1 cellular context compared by ENCODE assay signal in genomic region chr3:122680381-122681293, GRCh38.
TF ChIP-seq lines count a peak whose summit lies in the region.

A gene with protein sequence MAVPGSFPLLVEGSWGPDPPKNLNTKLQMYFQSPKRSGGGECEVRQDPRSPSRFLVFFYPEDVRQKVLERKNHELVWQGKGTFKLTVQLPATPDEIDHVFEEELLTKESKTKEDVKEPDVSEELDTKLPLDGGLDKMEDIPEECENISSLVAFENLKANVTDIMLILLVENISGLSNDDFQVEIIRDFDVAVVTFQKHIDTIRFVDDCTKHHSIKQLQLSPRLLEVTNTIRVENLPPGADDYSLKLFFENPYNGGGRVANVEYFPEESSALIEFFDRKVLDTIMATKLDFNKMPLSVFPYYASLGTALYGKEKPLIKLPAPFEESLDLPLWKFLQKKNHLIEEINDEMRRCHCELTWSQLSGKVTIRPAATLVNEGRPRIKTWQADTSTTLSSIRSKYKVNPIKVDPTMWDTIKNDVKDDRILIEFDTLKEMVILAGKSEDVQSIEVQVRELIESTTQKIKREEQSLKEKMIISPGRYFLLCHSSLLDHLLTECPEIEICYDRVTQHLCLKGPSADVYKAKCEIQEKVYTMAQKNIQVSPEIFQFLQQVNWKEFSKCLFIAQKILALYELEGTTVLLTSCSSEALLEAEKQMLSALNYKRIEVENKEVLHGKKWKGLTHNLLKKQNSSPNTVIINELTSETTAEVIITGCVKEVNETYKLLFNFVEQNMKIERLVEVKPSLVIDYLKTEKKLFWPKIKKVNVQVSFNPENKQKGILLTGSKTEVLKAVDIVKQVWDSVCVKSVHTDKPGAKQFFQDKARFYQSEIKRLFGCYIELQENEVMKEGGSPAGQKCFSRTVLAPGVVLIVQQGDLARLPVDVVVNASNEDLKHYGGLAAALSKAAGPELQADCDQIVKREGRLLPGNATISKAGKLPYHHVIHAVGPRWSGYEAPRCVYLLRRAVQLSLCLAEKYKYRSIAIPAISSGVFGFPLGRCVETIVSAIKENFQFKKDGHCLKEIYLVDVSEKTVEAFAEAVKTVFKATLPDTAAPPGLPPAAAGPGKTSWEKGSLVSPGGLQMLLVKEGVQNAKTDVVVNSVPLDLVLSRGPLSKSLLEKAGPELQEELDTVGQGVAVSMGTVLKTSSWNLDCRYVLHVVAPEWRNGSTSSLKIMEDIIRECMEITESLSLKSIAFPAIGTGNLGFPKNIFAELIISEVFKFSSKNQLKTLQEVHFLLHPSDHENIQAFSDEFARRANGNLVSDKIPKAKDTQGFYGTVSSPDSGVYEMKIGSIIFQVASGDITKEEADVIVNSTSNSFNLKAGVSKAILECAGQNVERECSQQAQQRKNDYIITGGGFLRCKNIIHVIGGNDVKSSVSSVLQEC (N-terminal part only) (plus strand): TSS chr3:122680839. CDS start chr3:122680884, 45 bp downstream.

TF ChIP-seq in HepG2, 621 proteins besides CTCF, POLR2A, EP300 and RAD21 (continued from another document and continues in another):
- TF ChIP-seq ZBTB34 (CRISPR knock-in tag; IDR thresholded peaks at IDR 0.05) (no peak), MED13 (CRISPR knock-in tag; IDR thresholded peaks at IDR 0.05) (no peak), TEAD2 (CRISPR knock-in tag; IDR thresholded peaks at IDR 0.05) (no peak), ZNF142 (CRISPR knock-in tag; IDR thresholded peaks at IDR 0.05) (no peak), NPAS2 (CRISPR knock-in tag; IDR thresholded peaks at IDR 0.05; ENCODE audit: borderline replicate concordance) (no peak), FOXK2 (IDR thresholded peaks at IDR 0.05) (no peak), PAWR (CRISPR knock-in tag; IDR thresholded peaks at IDR 0.05; ENCODE audit: borderline replicate concordance) (no peak), PAF1 (CRISPR knock-in tag; IDR thresholded peaks at IDR 0.05) (no peak), EED (CRISPR knock-in tag; IDR thresholded peaks at IDR 0.05) (0 out of 2 replicates have a peak, but pooled peaks have one; percentile 62), MLX (CRISPR knock-in tag; IDR thresholded peaks at IDR 0.05) (no peak), ZNF841 (CRISPR knock-in tag; IDR thresholded peaks at IDR 0.05; ENCODE audit: borderline replicate concordance) (no peak), ZNF503 (CRISPR knock-in tag; IDR thresholded peaks at IDR 0.05) (0 out of 2 replicates have a peak, but pooled peaks have one; percentile 26), IRX3 (CRISPR knock-in tag; IDR thresholded peaks at IDR 0.05; ENCODE audit: borderline replicate concordance, low read depth) (no peak), ZFP36L2 (CRISPR knock-in tag; IDR thresholded peaks at IDR 0.05) (no peak), GTF2F1 (IDR thresholded peaks at IDR 0.05; ENCODE audit: low read length) (no peak), AGO2 (optimal IDR thresholded peaks at IDR 0.05; ENCODE audit: low read depth, low read length) (peak; percentile 35), ZNF7 (CRISPR knock-in tag; IDR thresholded peaks at IDR 0.05) (no peak), CENPT (CRISPR knock-in tag; IDR thresholded peaks at IDR 0.05; ENCODE audit: low read depth) (no peak), ZNF333 (CRISPR knock-in tag; IDR thresholded peaks at IDR 0.05; ENCODE audit: borderline replicate concordance) (peak; percentile 38; the same call in 1 of the 2 replicates), ZNF615 (CRISPR knock-in tag; IDR thresholded peaks at IDR 0.05; ENCODE audit: borderline replicate concordance) (no peak), HMGXB4 (CRISPR knock-in tag; IDR thresholded peaks at IDR 0.05; ENCODE audit: borderline replicate concordance in 1 of 2, low read depth in 1 of 2) (peak; percentile 69 to 76; a peak in 3 of 4 replicates), ZNF121 (CRISPR knock-in tag; IDR thresholded peaks at IDR 0.05) (0 out of 2 replicates have a peak, but pooled peaks have one; percentile 24), SPEN (CRISPR knock-in tag; IDR thresholded peaks at IDR 0.05; ENCODE audit: low read depth) (peak; percentile 26; the same call in 1 of the 2 replicates), SSRP1 (CRISPR knock-in tag; IDR thresholded peaks at IDR 0.05) (no peak), SETDB1 (CRISPR knock-in tag; IDR thresholded peaks at IDR 0.05; ENCODE audit: borderline replicate concordance) (no peak)
- TF ChIP-seq, protein P1, sequence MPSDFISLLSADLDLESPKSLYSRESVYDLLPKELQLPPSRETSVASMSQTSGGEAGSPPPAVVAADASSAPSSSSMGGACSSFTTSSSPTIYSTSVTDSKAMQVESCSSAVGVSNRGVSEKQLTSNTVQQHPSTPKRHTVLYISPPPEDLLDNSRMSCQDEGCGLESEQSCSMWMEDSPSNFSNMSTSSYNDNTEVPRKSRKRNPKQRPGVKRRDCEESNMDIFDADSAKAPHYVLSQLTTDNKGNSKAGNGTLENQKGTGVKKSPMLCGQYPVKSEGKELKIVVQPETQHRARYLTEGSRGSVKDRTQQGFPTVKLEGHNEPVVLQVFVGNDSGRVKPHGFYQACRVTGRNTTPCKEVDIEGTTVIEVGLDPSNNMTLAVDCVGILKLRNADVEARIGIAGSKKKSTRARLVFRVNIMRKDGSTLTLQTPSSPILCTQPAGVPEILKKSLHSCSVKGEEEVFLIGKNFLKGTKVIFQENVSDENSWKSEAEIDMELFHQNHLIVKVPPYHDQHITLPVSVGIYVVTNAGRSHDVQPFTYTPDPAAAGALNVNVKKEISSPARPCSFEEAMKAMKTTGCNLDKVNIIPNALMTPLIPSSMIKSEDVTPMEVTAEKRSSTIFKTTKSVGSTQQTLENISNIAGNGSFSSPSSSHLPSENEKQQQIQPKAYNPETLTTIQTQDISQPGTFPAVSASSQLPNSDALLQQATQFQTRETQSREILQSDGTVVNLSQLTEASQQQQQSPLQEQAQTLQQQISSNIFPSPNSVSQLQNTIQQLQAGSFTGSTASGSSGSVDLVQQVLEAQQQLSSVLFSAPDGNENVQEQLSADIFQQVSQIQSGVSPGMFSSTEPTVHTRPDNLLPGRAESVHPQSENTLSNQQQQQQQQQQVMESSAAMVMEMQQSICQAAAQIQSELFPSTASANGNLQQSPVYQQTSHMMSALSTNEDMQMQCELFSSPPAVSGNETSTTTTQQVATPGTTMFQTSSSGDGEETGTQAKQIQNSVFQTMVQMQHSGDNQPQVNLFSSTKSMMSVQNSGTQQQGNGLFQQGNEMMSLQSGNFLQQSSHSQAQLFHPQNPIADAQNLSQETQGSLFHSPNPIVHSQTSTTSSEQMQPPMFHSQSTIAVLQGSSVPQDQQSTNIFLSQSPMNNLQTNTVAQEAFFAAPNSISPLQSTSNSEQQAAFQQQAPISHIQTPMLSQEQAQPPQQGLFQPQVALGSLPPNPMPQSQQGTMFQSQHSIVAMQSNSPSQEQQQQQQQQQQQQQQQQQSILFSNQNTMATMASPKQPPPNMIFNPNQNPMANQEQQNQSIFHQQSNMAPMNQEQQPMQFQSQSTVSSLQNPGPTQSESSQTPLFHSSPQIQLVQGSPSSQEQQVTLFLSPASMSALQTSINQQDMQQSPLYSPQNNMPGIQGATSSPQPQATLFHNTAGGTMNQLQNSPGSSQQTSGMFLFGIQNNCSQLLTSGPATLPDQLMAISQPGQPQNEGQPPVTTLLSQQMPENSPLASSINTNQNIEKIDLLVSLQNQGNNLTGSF (CRISPR knock-in tag; IDR thresholded peaks at IDR 0.05): peak; percentile 38; the same call in 1 of the 2 replicates
- TF ChIP-seq, protein P2, sequence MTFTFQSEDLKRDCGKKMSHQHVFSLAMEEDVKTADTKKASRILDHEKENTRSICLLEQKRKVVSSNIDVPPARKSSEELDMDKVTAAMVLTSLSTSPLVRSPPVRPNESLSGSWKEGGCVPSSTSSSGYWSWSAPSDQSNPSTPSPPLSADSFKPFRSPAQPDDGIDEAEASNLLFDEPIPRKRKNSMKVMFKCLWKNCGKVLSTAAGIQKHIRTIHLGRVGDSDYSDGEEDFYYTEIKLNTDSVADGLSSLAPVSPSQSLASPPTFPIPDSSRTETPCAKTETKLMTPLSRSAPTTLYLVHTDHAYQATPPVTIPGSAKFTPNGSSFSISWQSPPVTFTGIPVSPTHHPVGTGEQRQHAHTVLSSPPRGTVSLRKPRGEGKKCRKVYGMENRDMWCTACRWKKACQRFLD (CRISPR knock-in tag; IDR thresholded peaks at IDR 0.05; ENCODE audit: borderline replicate concordance): no peak
